In genomic region chr17:58913971-58914769, GRCh38 we compare ENCODE assay signal across 16 cellular contexts.
A peak's percentile ranks its signal among the peaks of the same experiment; 100 is the strongest.
DNase-seq lines count a peak whose midpoint lies in the region; ATAC-seq and TF ChIP-seq lines count a peak whose summit lies in the region.
"Had no signal": no experiment of that assay in that cellular context is flagged by ENCODE, and none has a peak within 500 bp of the region (broad histone marks: within the 10 kb centered on the region; RNA-seq: fewer than 3 reads in every experiment).

No MANE protein-coding gene starts in this region.

- H3K4me1 ChIP-seq in prostate gland (replicated peaks), result no peaks in the 10 kb centered on the region
- H3K4me1 ChIP-seq: adrenal gland, colonic mucosa, lower lobe of right lung had no signal

- POLR2A ChIA-PET in WTC11 (lab: Charles Lee), result no interaction called here

- no peak for TF ChIP-seq CTCF in WTC11 (IDR thresholded peaks at IDR 0.05)
- no peak for TF ChIP-seq CTCF in fibroblast of the aortic adventitia (IDR thresholded peaks at IDR 0.05; ENCODE audit: insufficient read depth, low read length)
- TF ChIP-seq CTCF in prostate gland (IDR thresholded peaks at IDR 0.05), result no peak

- no peaks in the 10 kb centered on the region for H3K27me3 Mint-ChIP-seq in WTC11 (ENCODE audit: low read depth)
- peaks cover 4% of the 10 kb centered on the region for H3K27me3 Mint-ChIP-seq in T-helper 2 cell treated with Interferon-gamma antibody and Interleukin-4, amounts not matched to agents 5 μg/mL and 100 μg/mL, for 36 hours (ENCODE audit: low read depth)
- peaks cover 7% of the 10 kb centered on the region for H3K27me3 Mint-ChIP-seq in activated CD4-positive, alpha-beta T cell treated with anti-CD3 and anti-CD28 coated beads, Interleukin-2, amount 10 ng/mL, durations not matched to agents 24 days and 14 days

- no peaks in the 10 kb centered on the region for H3K9me3 ChIP-seq in prostate gland
- H3K9me3 ChIP-seq: colonic mucosa had no signal

- H3K36me3 Mint-ChIP-seq in WTC11, result peaks cover 28% of the 10 kb centered on the region
- no peaks in the 10 kb centered on the region for H3K36me3 Mint-ChIP-seq in T-helper 2 cell treated with Interferon-gamma antibody and Interleukin-4, amounts not matched to agents 5 μg/mL and 100 μg/mL, for 36 hours (ENCODE audit: low read depth)
- H3K36me3 Mint-ChIP-seq in activated CD4-positive, alpha-beta T cell treated with anti-CD3 and anti-CD28 coated beads, Interleukin-2, amount 10 ng/mL, durations not matched to agents 24 days and 14 days (ENCODE audit: low read depth), result no peaks in the 10 kb centered on the region

- intact Hi-C loops in prostate gland (cut with DNase I), result no loop called here
- intact Hi-C loops in activated CD4-positive, alpha-beta T cell treated with anti-CD3 and anti-CD28 coated beads, Interleukin-2, amount 10 ng/mL, durations not matched to agents 24 days and 14 days (cut with micrococcal nuclease), result no loop called here

- H3K27ac ChIP-seq in prostate gland, result peak overlapping the region in 1 of 2 donors; percentile 9
- H3K27ac ChIP-seq: adrenal gland, colonic mucosa, lower lobe of right lung had no signal

- no peak overlapping the region for H3K4me3 ChIP-seq in fibroblast of the aortic adventitia (ENCODE audit: low read depth, low read length)
- H3K4me3 ChIP-seq in prostate gland, result no peak overlapping the region
- H3K4me3 ChIP-seq: adrenal gland, colonic mucosa, lower lobe of right lung had no signal

- H3K4me3 Mint-ChIP-seq in WTC11, result no peak overlapping the region
- H3K4me3 Mint-ChIP-seq in T-helper 2 cell treated with Interferon-gamma antibody and Interleukin-4, amounts not matched to agents 5 μg/mL and 100 μg/mL, for 36 hours, result no peak overlapping the region
- H3K4me3 Mint-ChIP-seq in activated CD4-positive, alpha-beta T cell treated with anti-CD3 and anti-CD28 coated beads, Interleukin-2, amount 10 ng/mL, durations not matched to agents 24 days and 14 days, result no peak overlapping the region
- H3K4me3 Mint-ChIP-seq: nephron had no signal

- no peak overlapping the region for H3K27ac Mint-ChIP-seq in WTC11
- H3K27ac Mint-ChIP-seq in T-helper 2 cell treated with Interferon-gamma antibody and Interleukin-4, amounts not matched to agents 5 μg/mL and 100 μg/mL, for 36 hours, result no peak overlapping the region
- no peak overlapping the region for H3K27ac Mint-ChIP-seq in activated CD4-positive, alpha-beta T cell treated with anti-CD3 and anti-CD28 coated beads, Interleukin-2, amount 10 ng/mL, durations not matched to agents 24 days and 14 days
- H3K27ac Mint-ChIP-seq: nephron had no signal

- CTCF ChIA-PET in WTC11 (lab: Charles Lee), result no interaction called here

- H3K4me1 Mint-ChIP-seq in WTC11, result peaks cover 26% of the 10 kb centered on the region
- H3K4me1 Mint-ChIP-seq in T-helper 2 cell treated with Interferon-gamma antibody and Interleukin-4, amounts not matched to agents 5 μg/mL and 100 μg/mL, for 36 hours (ENCODE audit: low read depth), result no peaks in the 10 kb centered on the region
- no peaks in the 10 kb centered on the region for H3K4me1 Mint-ChIP-seq in activated CD4-positive, alpha-beta T cell treated with anti-CD3 and anti-CD28 coated beads, Interleukin-2, amount 10 ng/mL, durations not matched to agents 24 days and 14 days
- H3K4me1 Mint-ChIP-seq: nephron had no signal

- H3K9me3 Mint-ChIP-seq in WTC11, result peaks cover 38% of the 10 kb centered on the region
- H3K9me3 Mint-ChIP-seq in T-helper 2 cell treated with Interferon-gamma antibody and Interleukin-4, amounts not matched to agents 5 μg/mL and 100 μg/mL, for 36 hours, result peaks cover 11% of the 10 kb centered on the region
- peaks cover 8% of the 10 kb centered on the region for H3K9me3 Mint-ChIP-seq in activated CD4-positive, alpha-beta T cell treated with anti-CD3 and anti-CD28 coated beads, Interleukin-2, amount 10 ng/mL, durations not matched to agents 24 days and 14 days

- 62% methylated on average over 2 of the region's 2 CpGs for WGBS in prostate gland

- no peak for TF ChIP-seq POLR2A in prostate gland (IDR thresholded peaks at IDR 0.05)

- H3K36me3 ChIP-seq in prostate gland, result no peaks in the 10 kb centered on the region
- H3K36me3 ChIP-seq: adrenal gland, colonic mucosa, lower lobe of right lung had no signal

- H3K27me3 ChIP-seq in prostate gland (replicated peaks; ENCODE audit: insufficient read depth), result no peaks in the 10 kb centered on the region
- H3K27me3 ChIP-seq: adrenal gland, colonic mucosa had no signal

- no peak for ATAC-seq in WTC11
- ATAC-seq: lower lobe of right lung, SK-N-SH treated with all-trans-retinoic acid at 6 μM for 48 hours had no signal

- DNase-seq in SIG-M5 treated with dmso at 0.1 percent for 504 hours (lab: John Stamatoyannopoulos, UW; ENCODE audit: unreplicated experiment) (peak; percentile 63), SIG-M5 (lab: John Stamatoyannopoulos, UW) (no peak), WTC11 (ENCODE audit: low spot score) (no peak), fibroblast of the aortic adventitia (ENCODE audit: low read depth) (peak; percentile 85), prostate gland (ENCODE audit: low spot score) (no peak), RPMI8226 (no peak)
- no peak for DNase-seq in T-helper 2 cell treated with Interferon-gamma antibody and Interleukin-4, amounts not matched to agents 5 μg/mL and 100 μg/mL, for 36 hours (ENCODE audit: low spot score)
- no peak for DNase-seq in activated CD4-positive, alpha-beta T cell treated with anti-CD3 and anti-CD28 coated beads, Interleukin-2, amount 10 ng/mL, durations not matched to agents 24 days and 14 days
- DNase-seq: activated CD4-positive, alpha-beta T cell treated with anti-CD3 and anti-CD28 coated beads, Interleukin-2, amount 50 U/mL, for 4 hours; adrenal gland; Calu3; colonic mucosa; lower lobe of right lung; NCI-H1048 had no signal

TF ChIP-seq in WTC11, 78 proteins besides CTCF, POLR2A, EP300 and RAD21:
- TF ChIP-seq GABPB1 (CRISPR knock-in tag; IDR thresholded peaks at IDR 0.05) (peak; percentile 97), NFATC4 (CRISPR knock-in tag; IDR thresholded peaks at IDR 0.05) (no peak), SMAD4 (CRISPR knock-in tag; IDR thresholded peaks at IDR 0.05) (no peak)

Comparison
In these comparisons a context has a peak if more than half of its experiments do, and no peak if none do; other contexts are left out.
1. DNase-seq: peak in SIG-M5 treated with dmso at 0.1 percent for 504 hours (single experiment) and fibroblast of the aortic adventitia (single experiment); none in SIG-M5 (single experiment), WTC11 (single experiment), prostate gland (single experiment), T-helper 2 cell treated with Interferon-gamma antibody and Interleukin-4, amounts not matched to agents 5 μg/mL and 100 μg/mL, for 36 hours (single experiment), RPMI8226 (single experiment) and activated CD4-positive, alpha-beta T cell treated with anti-CD3 and anti-CD28 coated beads, Interleukin-2, amount 10 ng/mL, durations not matched to agents 24 days and 14 days (single experiment).